38 cellular contexts compared by ENCODE assay signal in genomic region chr12:104435175-104435574, GRCh38.
"Had no signal": no experiment of that assay in that cellular context is flagged by ENCODE, and none has a peak within 500 bp of the region (broad histone marks: within the 10 kb centered on the region; RNA-seq: fewer than 3 reads in every experiment).

No MANE protein-coding gene starts in this region.

- ATAC-seq: activated CD4-positive, alpha-beta T cell treated with anti-CD3 and anti-CD28 coated beads for 36 hours; activated CD4-positive, CD25-positive, alpha-beta regulatory T cell treated with anti-CD3 and anti-CD28 coated beads, Interleukin-2, amount 50 U/mL, for 24 hours; activated CD8-positive, alpha-beta T cell treated with anti-CD3 and anti-CD28 coated beads for 36 hours; activated naive CD4-positive, alpha-beta T cell treated with anti-CD3 and anti-CD28 coated beads, Interleukin-2, amount 50 U/mL, for 72 hours; activated T-cell treated with anti-CD3 and anti-CD28 coated beads, Interleukin-2, amount 50 U/mL, for 4 hours; activated T-cell treated with anti-CD3 and anti-CD28 coated beads, Interleukin-2, amount 50 U/mL, for 72 hours; activated T-helper 17 cell treated with anti-CD3 and anti-CD28 coated beads, Interleukin-2, amount 50 U/mL, for 72 hours; T-cell; WTC11 had no signal

- H3K4me3 ChIP-seq: adrenal gland, ascending aorta, cardiac muscle cell had no signal

- H3K4me1 ChIP-seq: adrenal gland, ascending aorta had no signal

- H3K9me3 ChIP-seq: adrenal gland, ascending aorta had no signal

- H3K27me3 Mint-ChIP-seq: activated CD4-positive, alpha-beta memory T cell treated with anti-CD3 and anti-CD28 coated beads for 36 hours; activated naive CD8-positive, alpha-beta T cell treated with anti-CD3 and anti-CD28 coated beads for 36 hours; central memory CD8-positive, alpha-beta T cell had no signal

- H3K27me3 ChIP-seq: adrenal gland, ascending aorta, cardiac muscle cell had no signal

- DNase-seq: activated CD4-positive, alpha-beta memory T cell treated with anti-CD3 and anti-CD28 coated beads for 36 hours; activated CD4-positive, alpha-beta T cell treated with anti-CD3 and anti-CD28 coated beads for 1 hour; activated CD4-positive, alpha-beta T cell treated with anti-CD3 and anti-CD28 coated beads for 36 hours; activated CD4-positive, alpha-beta T cell treated with anti-CD3 and anti-CD28 coated beads for 48 hours; activated CD4-positive, alpha-beta T cell treated with anti-CD3 and anti-CD28 coated beads, Interleukin-2, amount 10 ng/mL, durations not matched to agents 7 days and 5 days; activated CD4-positive, alpha-beta T cell treated with anti-CD3 and anti-CD28 coated beads, Interleukin-2, amount 50 U/mL, for 4 hours; activated CD4-positive, CD25-positive, alpha-beta regulatory T cell; activated CD8-positive, alpha-beta memory T cell treated with anti-CD3 and anti-CD28 coated beads, Interleukin-2, amount 50 U/mL, for 4 hours; activated CD8-positive, alpha-beta T cell treated with anti-CD3 and anti-CD28 coated beads for 36 hours; activated effector memory CD4-positive, alpha-beta T cell treated with anti-CD3 and anti-CD28 coated beads, Interleukin-2, amount 50 U/mL, for 16 hours; activated gamma-delta T cell treated with Interleukin-2 at 50 U/mL for 16 hours; activated naive CD4-positive, alpha-beta T cell; activated naive CD4-positive, alpha-beta T cell treated with anti-CD3 and anti-CD28 coated beads for 36 hours; activated naive CD8-positive, alpha-beta T cell treated with anti-CD3 and anti-CD28 coated beads for 36 hours; activated T-cell treated with anti-CD3 and anti-CD28 coated beads for 4 hours; activated T-cell treated with anti-CD3 and anti-CD28 coated beads, Interleukin-2, amount 50 U/mL, for 1 hour; activated T-cell treated with anti-CD3 and anti-CD28 coated beads, Interleukin-2, amount 50 U/mL, for 4 hours; activated T-cell treated with anti-CD3 and anti-CD28 coated beads, Interleukin-2, amount 50 U/mL, for 72 hours; adrenal gland; amniotic stem cell; caudate nucleus; cerebellar nuclear complex; T-cell; T-helper 2 cell; T-helper 9 cell; WERI-Rb-1 had no signal

- FAIRE-seq: bronchial epithelial cell, TTC549 had no signal

- H3K27ac Mint-ChIP-seq: activated CD4-positive, alpha-beta memory T cell treated with anti-CD3 and anti-CD28 coated beads for 36 hours; activated CD4-positive, alpha-beta T cell treated with anti-CD3 and anti-CD28 coated beads for 36 hours; activated CD4-positive, alpha-beta T cell treated with anti-CD3 and anti-CD28 coated beads, Interleukin-2, amount 10 ng/mL, durations not matched to agents 7 days and 5 days; activated CD8-positive, alpha-beta T cell treated with anti-CD3 and anti-CD28 coated beads for 36 hours; activated naive CD4-positive, alpha-beta T cell treated with anti-CD3 and anti-CD28 coated beads for 36 hours; activated naive CD8-positive, alpha-beta T cell treated with anti-CD3 and anti-CD28 coated beads for 36 hours; activated T-cell treated with anti-CD3 and anti-CD28 coated beads, Interleukin-2, amount 50 U/mL, for 72 hours; activated T-helper 1 cell treated with anti-CD3 and anti-CD28 coated beads, Interleukin-12 subunit alpha, Interleukin-12 subunit beta, Interleukin-2, Interleukin-4 antibody, amounts not matched to agents 30 ng/mL and 10 ng/mL and 1 ng/mL, durations not matched to agents 14 hours and 24 hours and 36 hours; activated T-helper 17 cell treated with anti-CD3 and anti-CD28 coated beads, Interleukin-2, amount 50 U/mL, for 72 hours; brain; T-cell; T-helper 2 cell treated with Interferon-gamma antibody and Interleukin-4, amounts not matched to agents 5 μg/mL and 100 μg/mL, for 36 hours; WTC11 had no signal

- H3K4me3 Mint-ChIP-seq: activated CD4-positive, alpha-beta memory T cell treated with anti-CD3 and anti-CD28 coated beads for 36 hours; activated CD4-positive, alpha-beta T cell treated with anti-CD3 and anti-CD28 coated beads for 36 hours; activated CD4-positive, alpha-beta T cell treated with anti-CD3 and anti-CD28 coated beads, Interleukin-2, amount 10 ng/mL, durations not matched to agents 7 days and 5 days; activated CD8-positive, alpha-beta T cell treated with anti-CD3 and anti-CD28 coated beads for 36 hours; activated naive CD4-positive, alpha-beta T cell treated with anti-CD3 and anti-CD28 coated beads for 36 hours; activated naive CD8-positive, alpha-beta T cell treated with anti-CD3 and anti-CD28 coated beads for 36 hours; activated T-cell treated with anti-CD3 and anti-CD28 coated beads, Interleukin-2, amount 50 U/mL, for 4 hours; activated T-cell treated with anti-CD3 and anti-CD28 coated beads, Interleukin-2, amount 50 U/mL, for 72 hours; activated T-helper 1 cell treated with anti-CD3 and anti-CD28 coated beads, Interleukin-12 subunit alpha, Interleukin-12 subunit beta, Interleukin-2, Interleukin-4 antibody, amounts not matched to agents 30 ng/mL and 10 ng/mL and 1 ng/mL, durations not matched to agents 14 hours and 24 hours and 36 hours; activated T-helper 17 cell treated with anti-CD3 and anti-CD28 coated beads, Interleukin-2, amount 50 U/mL, for 72 hours; brain; central memory CD8-positive, alpha-beta T cell; T-cell; T-helper 2 cell treated with Interferon-gamma antibody and Interleukin-4, amounts not matched to agents 5 μg/mL and 100 μg/mL, for 36 hours; WTC11 had no signal

- H3K36me3 ChIP-seq: adrenal gland, ascending aorta, cardiac muscle cell, WERI-Rb-1 had no signal

- H3K27ac ChIP-seq: adrenal gland, ascending aorta, cardiac muscle cell, WERI-Rb-1 had no signal

- H3K36me3 Mint-ChIP-seq: activated CD4-positive, alpha-beta memory T cell treated with anti-CD3 and anti-CD28 coated beads for 36 hours; activated naive CD4-positive, alpha-beta T cell treated with anti-CD3 and anti-CD28 coated beads, Interleukin-2, amount 50 U/mL, for 72 hours; activated naive CD8-positive, alpha-beta T cell treated with anti-CD3 and anti-CD28 coated beads for 36 hours; brain; T-cell; WTC11 had no signal

- H3K4me1 Mint-ChIP-seq: activated CD4-positive, alpha-beta T cell treated with anti-CD3 and anti-CD28 coated beads for 36 hours; activated naive CD8-positive, alpha-beta T cell treated with anti-CD3 and anti-CD28 coated beads for 36 hours; activated T-helper 17 cell treated with anti-CD3 and anti-CD28 coated beads, Interleukin-2, amount 50 U/mL, for 72 hours; brain had no signal

- H3K9me3 Mint-ChIP-seq: activated CD4-positive, alpha-beta memory T cell treated with anti-CD3 and anti-CD28 coated beads for 36 hours; activated CD8-positive, alpha-beta T cell treated with anti-CD3 and anti-CD28 coated beads for 36 hours; activated naive CD4-positive, alpha-beta T cell treated with anti-CD3 and anti-CD28 coated beads for 36 hours; activated naive CD4-positive, alpha-beta T cell treated with anti-CD3 and anti-CD28 coated beads, Interleukin-2, amount 50 U/mL, for 72 hours; activated naive CD8-positive, alpha-beta T cell treated with anti-CD3 and anti-CD28 coated beads for 36 hours; activated T-cell treated with anti-CD3 and anti-CD28 coated beads, Interleukin-2, amount 50 U/mL, for 4 hours; activated T-cell treated with anti-CD3 and anti-CD28 coated beads, Interleukin-2, amount 50 U/mL, for 72 hours; activated T-helper 1 cell treated with anti-CD3 and anti-CD28 coated beads, Interleukin-12 subunit alpha, Interleukin-12 subunit beta, Interleukin-2, Interleukin-4 antibody, amounts not matched to agents 30 ng/mL and 10 ng/mL and 1 ng/mL, durations not matched to agents 14 hours and 24 hours and 36 hours; activated T-helper 17 cell treated with anti-CD3 and anti-CD28 coated beads, Interleukin-2, amount 50 U/mL, for 72 hours; brain; central memory CD8-positive, alpha-beta T cell; T-cell; T-helper 2 cell treated with Interferon-gamma antibody and Interleukin-4, amounts not matched to agents 5 μg/mL and 100 μg/mL, for 36 hours; WTC11 had no signal
